ENCODE assay signal across 10 cellular contexts in the genomic region with DNA sequence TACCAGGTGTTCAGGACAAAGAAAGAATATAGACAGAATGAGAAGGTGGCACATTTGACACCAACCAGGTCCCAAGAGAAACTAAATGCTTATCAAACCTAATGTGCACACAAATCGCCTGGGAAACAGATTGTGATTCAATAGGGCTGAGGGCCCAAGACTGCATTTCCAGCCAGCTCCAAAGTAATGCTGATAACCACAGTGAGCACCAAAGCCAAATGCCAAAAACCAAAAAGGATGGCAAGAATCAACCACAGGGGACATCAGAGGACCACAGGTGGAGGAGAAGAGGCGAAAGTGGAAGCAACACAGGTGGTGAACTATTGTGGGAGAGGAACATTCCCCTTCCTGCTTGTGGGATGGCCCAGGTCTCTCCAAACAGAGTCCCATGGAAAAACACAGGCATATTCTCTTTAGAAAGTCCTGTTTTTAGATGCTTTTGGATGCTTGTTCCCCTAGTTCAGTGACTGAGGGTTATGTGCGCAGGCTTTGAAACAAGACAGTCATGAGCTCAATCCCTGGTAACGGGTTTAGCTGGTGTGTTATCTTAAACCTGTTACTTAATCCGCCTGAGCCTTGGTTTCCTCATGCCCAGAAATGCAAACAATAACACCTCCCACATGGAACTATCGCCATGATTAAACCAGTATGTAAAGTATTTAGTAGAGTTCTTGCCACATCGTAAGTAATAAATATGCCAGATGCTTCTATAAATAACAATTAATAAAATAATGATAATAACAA.
A peak's percentile ranks its signal among the peaks of the same experiment; 100 is the strongest.
DNase-seq lines count a peak whose midpoint lies in the region; ATAC-seq, FAIRE-seq and TF ChIP-seq lines count a peak whose summit lies in the region.
"Had no signal": no experiment of that assay in that cellular context is flagged by ENCODE, and none has a peak within 500 bp of the region (broad histone marks: within the 10 kb centered on the region; RNA-seq: fewer than 3 reads in every experiment).

No MANE protein-coding gene starts in this region.

- H3K9me3 Mint-ChIP-seq in osteocyte (ENCODE audit: unreplicated experiment), result no peaks in the 10 kb centered on the region
- H3K9me3 Mint-ChIP-seq in activated T-cell treated with anti-CD3 and anti-CD28 coated beads, Interleukin-2, amount 50 U/mL, for 24 hours, result no peaks in the 10 kb centered on the region
- H3K9me3 Mint-ChIP-seq: CD8-positive, alpha-beta T cell had no signal

- peaks cover 2% of the 10 kb centered on the region for H3K4me1 Mint-ChIP-seq in osteocyte (ENCODE audit: unreplicated experiment)
- H3K4me1 Mint-ChIP-seq in activated T-cell treated with anti-CD3 and anti-CD28 coated beads, Interleukin-2, amount 50 U/mL, for 24 hours (ENCODE audit: low read depth), result no peaks in the 10 kb centered on the region

- H4K20me1 ChIP-seq in GM12878 (ENCODE audit: control insufficient read depth, insufficient read depth), result no peaks in the 10 kb centered on the region

- TF ChIP-seq EP300 in GM12878 (IDR thresholded peaks at IDR 0.05; ENCODE audit: borderline replicate concordance in 1 of 2, control insufficient read depth in 1 of 2, low read depth in 2 of 2, low read length in 2 of 2), result no peak

- H3K27ac ChIP-seq in C4-2B (no peak overlapping the region), GM12878 (ENCODE audit: control insufficient read depth, insufficient read depth) (no peak overlapping the region), right cardiac atrium (ENCODE audit: low read length) (peak overlapping the region; percentile 83), skeletal muscle tissue (ENCODE audit: low read depth, low read length) (peak overlapping the region; percentile 73)

- in situ Hi-C loops in GM12878 (cut with MboI), result no loop called here

- no peak overlapping the region for H3K4me3 Mint-ChIP-seq in osteocyte (ENCODE audit: unreplicated experiment)
- no peak overlapping the region for H3K4me3 Mint-ChIP-seq in activated T-cell treated with anti-CD3 and anti-CD28 coated beads, Interleukin-2, amount 50 U/mL, for 24 hours
- H3K4me3 Mint-ChIP-seq: activated CD8-positive, alpha-beta T cell treated with anti-CD3 and anti-CD28 coated beads, Interleukin-2, amount 10 ng/mL, durations not matched to agents 7 days and 5 days; CD8-positive, alpha-beta T cell had no signal

- RAD21 ChIA-PET in GM12878 (lab: Charles Lee; ENCODE audit: unreplicated experiment), result interaction anchor here (0.9 to 5.1 kb wide), 7 partner anchors 9 to 641 kb away, joined by 3 to 40 read pairs (median 4); no protein-coding TSS in a partner anchor

- H3K9ac ChIP-seq in GM12878 (ENCODE audit: control insufficient read depth, insufficient read depth, low read length) (no peak overlapping the region), skeletal muscle tissue (ENCODE audit: low read depth in 1 of 3, low read length in 3 of 3) (no peak overlapping the region)

- H3K4me1 ChIP-seq in GM12878 (ENCODE audit: control insufficient read depth, insufficient read depth, low read length) (no peaks in the 10 kb centered on the region), right cardiac atrium (ENCODE audit: control insufficient read depth, insufficient read depth, low read length) (peaks cover 9% of the 10 kb centered on the region), skeletal muscle tissue (ENCODE audit: control insufficient read depth in 3 of 3, insufficient read depth in 3 of 3, low read length in 3 of 3) (peaks cover 10 to 14% (median 13%) of the 10 kb centered on the region in 3 donors)

- no peaks in the 10 kb centered on the region for H3K36me3 ChIP-seq in GM12878 (ENCODE audit: control insufficient read depth in 2 of 2, insufficient read depth in 2 of 2, low read length in 1 of 2)
- H3K36me3 ChIP-seq in skeletal muscle tissue (ENCODE audit: control insufficient read depth in 3 of 3, insufficient read depth in 3 of 3, low read length in 3 of 3), result no peaks in the 10 kb centered on the region

- no peak for TF ChIP-seq POLR2A in GM12878 (IDR thresholded peaks at IDR 0.05; ENCODE audit: low read depth, low read length)

- H3K9me3 ChIP-seq in GM12878 (replicated peaks; ENCODE audit: control insufficient read depth, insufficient read depth, low read length), result no peaks in the 10 kb centered on the region
- no peaks in the 10 kb centered on the region for H3K9me3 ChIP-seq in right cardiac atrium (ENCODE audit: control insufficient read depth, low read length)
- no peaks in the 10 kb centered on the region for H3K9me3 ChIP-seq in skeletal muscle tissue (ENCODE audit: control insufficient read depth in 3 of 3, low read length in 3 of 3)

- CTCF ChIA-PET in GM12878 (lab: Yijun Ruan, JAX), result interaction anchor here (1.0 to 4.6 kb wide), 8 partner anchors 19 to 268 kb away, joined by 3 to 61 read pairs (median 5); no protein-coding TSS in a partner anchor

- DNase-seq in GM12878 (ENCODE audit: low read depth, low spot score), result no peak
- DNase-seq in right cardiac atrium, result peak; percentile 28 to 60 (median 43)
- DNase-seq in osteocyte (ENCODE audit: extremely low spot score, unreplicated experiment), result no peak
- DNase-seq in activated T-cell treated with anti-CD3 and anti-CD28 coated beads, Interleukin-2, amount 50 U/mL, for 24 hours, result no peak
- DNase-seq in midbrain (lab: John Stamatoyannopoulos, UW), result no peak
- DNase-seq: activated CD8-positive, alpha-beta T cell treated with anti-CD3 and anti-CD28 coated beads, Interleukin-2, amount 10 ng/mL, durations not matched to agents 7 days and 5 days; CD8-positive, alpha-beta T cell had no signal

- SMC1A ChIA-PET in GM12878 (lab: Charles Lee; ENCODE audit: uncharacterized antibody, unreplicated experiment), result interaction anchor here (0.7 to 6.3 kb wide), 6 partner anchors 8 to 406 kb away, joined by 3 to 52 read pairs (median 14); no protein-coding TSS in a partner anchor

- H3K79me2 ChIP-seq in GM12878 (ENCODE audit: control insufficient read depth, insufficient read depth, low read length), result no peaks in the 10 kb centered on the region

- ATAC-seq in GM12878 (no peak), right cardiac atrium (peak; percentile 44 to 52), GM18861 (IDR thresholded peaks at IDR 0.05; ENCODE audit: unreplicated experiment) (no peak)
- ATAC-seq: activated CD8-positive, alpha-beta T cell treated with anti-CD3 and anti-CD28 coated beads, Interleukin-2, amount 10 ng/mL, durations not matched to agents 7 days and 5 days; CD8-positive, alpha-beta T cell had no signal

- H3K27me3 Mint-ChIP-seq in osteocyte (ENCODE audit: unreplicated experiment), result peaks cover 2% of the 10 kb centered on the region
- H3K27me3 Mint-ChIP-seq in activated T-cell treated with anti-CD3 and anti-CD28 coated beads, Interleukin-2, amount 50 U/mL, for 24 hours, result no peaks in the 10 kb centered on the region

- no peak overlapping the region for H3K4me2 ChIP-seq in GM12878 (ENCODE audit: control insufficient read depth, insufficient read depth)

- WGBS in GM12878 (ENCODE audit: insufficient coverage, insufficient replicate concordance, low lambda C conversion rate, missing lambda C conversion rate), result 58% methylated on average over 7 of the region's 7 CpGs
- 50% methylated on average over 7 of the region's 7 CpGs for WGBS in right cardiac atrium

- H3K4me3 ChIP-seq in GM12878 (no peak overlapping the region), right cardiac atrium (ENCODE audit: low read length) (no peak overlapping the region), skeletal muscle tissue (ENCODE audit: low read length in 3 of 3) (no peak overlapping the region)

- intact Hi-C loops in GM12878 (cut with micrococcal nuclease; ENCODE audit: unreplicated experiment) (loop anchor here (5.0 kb wide), 1 partner anchor 270 kb away; no protein-coding TSS in a partner anchor), right cardiac atrium (cut with DNase I) (loop anchor here in 3 of 4 donors (5.0 to 10.0 kb wide), 2 partner anchors 125 to 128 kb away; no protein-coding TSS in a partner anchor)

- H3K27me3 ChIP-seq in GM12878 (replicated peaks in 1 of 2; ENCODE audit: control insufficient read depth in 2 of 2, insufficient read depth in 2 of 2, low read length in 1 of 2) (no peaks in the 10 kb centered on the region), right cardiac atrium (ENCODE audit: control insufficient read depth, insufficient read depth) (no peaks in the 10 kb centered on the region), skeletal muscle tissue (ENCODE audit: control insufficient read depth in 3 of 3, insufficient read depth in 3 of 3, low read length in 3 of 3) (no peaks in the 10 kb centered on the region)

- H3K36me3 Mint-ChIP-seq in osteocyte (ENCODE audit: unreplicated experiment), result no peaks in the 10 kb centered on the region
- no peaks in the 10 kb centered on the region for H3K36me3 Mint-ChIP-seq in activated T-cell treated with anti-CD3 and anti-CD28 coated beads, Interleukin-2, amount 50 U/mL, for 24 hours (ENCODE audit: low read depth)
- H3K36me3 Mint-ChIP-seq: CD8-positive, alpha-beta T cell had no signal

- TF ChIP-seq CTCF in C4-2B (conservative IDR thresholded peaks at IDR 0.05) (peak; percentile 25), GM12878 (IDR thresholded peaks at IDR 0.05 in 2 of 3, conservative IDR thresholded peaks at IDR 0.05 in 1 of 3; ENCODE audit: control insufficient read depth in 2 of 3, extremely low read depth in 1 of 3, insufficient read depth in 1 of 3, low read depth in 3 of 3, low read length in 3 of 3) (no peak), osteocyte (IDR thresholded peaks at IDR 0.05) (no peak)

- POLR2A ChIA-PET in GM12878 (lab: Charles Lee), result no interaction called here

- H2AFZ ChIP-seq in GM12878 (ENCODE audit: control insufficient read depth, low read depth, low read length), result no peak overlapping the region

- 0 out of 2 replicates have a peak, but pooled peaks have one; percentile 16 for TF ChIP-seq RAD21 in GM12878 (IDR thresholded peaks at IDR 0.05; ENCODE audit: insufficient read depth, low read depth, low read length)

- no peak overlapping the region for H3K27ac Mint-ChIP-seq in osteocyte (ENCODE audit: unreplicated experiment)
- H3K27ac Mint-ChIP-seq in activated T-cell treated with anti-CD3 and anti-CD28 coated beads, Interleukin-2, amount 50 U/mL, for 24 hours, result no peak overlapping the region
- H3K27ac Mint-ChIP-seq: activated CD8-positive, alpha-beta T cell treated with anti-CD3 and anti-CD28 coated beads, Interleukin-2, amount 10 ng/mL, durations not matched to agents 7 days and 5 days; CD8-positive, alpha-beta T cell had no signal

- no TSS peak for BruUV-seq in GM12878 (replicated peaks; lab: Mats Ljungman, UMichigan)

- peak; percentile 47 for FAIRE-seq in GM12878 (lab: Jason Lieb, UNC)

TF ChIP-seq in GM12878, 131 proteins besides CTCF, POLR2A, EP300 and RAD21 (continues in another document):
- no peak for TF ChIP-seq IKZF2 (IDR thresholded peaks at IDR 0.05)

Comparison
In these comparisons a context has a peak if more than half of its experiments do, and no peak if none do; other contexts are left out.
1. H3K27ac ChIP-seq: peak in right cardiac atrium (single experiment) and skeletal muscle tissue (single experiment); none in C4-2B (single experiment) and GM12878 (single experiment).
2. ATAC-seq: peak in right cardiac atrium (2 of 2); none in GM12878 (single experiment) and GM18861 (single experiment).
3. DNase-seq: peak in right cardiac atrium (3 of 3); none in GM12878 (single experiment), osteocyte (single experiment), activated T-cell treated with anti-CD3 and anti-CD28 coated beads, Interleukin-2, amount 50 U/mL, for 24 hours (single experiment) and midbrain (single experiment).